In the genomic region with DNA sequence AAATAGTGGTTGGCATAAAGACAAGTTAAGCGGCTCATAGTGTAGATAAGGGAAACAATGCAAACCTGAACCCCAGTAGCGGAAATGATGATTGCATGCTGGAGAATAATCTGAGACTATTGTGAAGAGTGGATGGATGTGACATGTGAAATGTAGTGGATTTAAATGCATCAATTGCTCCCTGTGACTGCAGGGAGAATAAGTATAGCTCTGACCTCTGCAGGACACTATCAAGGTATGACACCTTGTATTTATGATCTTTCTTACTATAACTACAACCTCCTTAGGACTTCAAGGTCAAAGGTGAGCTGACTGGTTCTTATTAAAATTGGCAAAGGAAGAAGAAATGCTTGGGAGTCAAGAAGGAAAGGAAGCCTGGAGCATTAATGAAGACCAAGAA, we compare ENCODE assay signal across 28 cellular contexts.
"Had no signal": no experiment of that assay in that cellular context is flagged by ENCODE, and none has a peak within 500 bp of the region (broad histone marks: within the 10 kb centered on the region; RNA-seq: fewer than 3 reads in every experiment).

No MANE protein-coding gene starts in this region.

- H3K27ac ChIP-seq: stomach, suprapubic skin, testis, thoracic aorta, thyroid gland, tibial artery, tibial nerve, transverse colon, upper lobe of left lung, upper lobe of right lung, uterus, vagina had no signal

- H3K27me3 ChIP-seq: stomach, testis, thyroid gland, tibial artery, tibial nerve, transverse colon, upper lobe of left lung, upper lobe of right lung, uterus, vagina had no signal

- DNase-seq: stimulated activated CD4-positive, alpha-beta T cell treated with anti-CD3 and anti-CD28 coated beads, Interleukin-2, amount 100 ng/mL, for 24 hours; stimulated activated CD4-positive, alpha-beta T cell treated with anti-CD3 and anti-CD28 coated beads, Interleukin-2, amount 100 ng/mL, for 48 hours; stimulated activated CD4-positive, alpha-beta T cell treated with anti-CD3 and anti-CD28 coated beads, Interleukin-4, amount 100 ng/mL, for 1 hour; stimulated activated CD4-positive, alpha-beta T cell treated with anti-CD3 and anti-CD28 coated beads, Interleukin-4, amount 100 ng/mL, for 24 hours; stimulated activated CD4-positive, alpha-beta T cell treated with anti-CD3 and anti-CD28 coated beads, Interleukin-4, amount 100 ng/mL, for 4 hours; stimulated activated CD8-positive, alpha-beta memory T cell treated with anti-CD3 and anti-CD28 coated beads, Interleukin-4, amount 100 ng/mL, for 48 hours; stimulated activated naive B cell treated with anti-CD40 and anti-IgM and Interleukin-4, amounts not matched to agents 10 μg/mL and 1 μg/mL and 100 μg/mL, for 72 hours; stimulated activated naive CD4-positive, alpha-beta T cell; stimulated activated naive CD4-positive, alpha-beta T cell treated with Interleukin-2 at 50 U/mL for 16 hours; stimulated activated naive CD8-positive, alpha-beta T cell treated with anti-CD3 and anti-CD28 coated beads, Interleukin-15, amount 100 ng/mL, for 72 hours; stomach; substantia nigra; testis; thyroid gland; tibial artery; transverse colon; trophoblast cell; upper lobe of left lung; upper lobe of right lung; uterus had no signal

- H3K4me3 Mint-ChIP-seq: stimulated activated effector memory CD8-positive, alpha-beta T cell treated with anti-CD3 and anti-CD28 coated beads, Interleukin-12 subunit alpha, Interleukin-12 subunit beta, amount 100 ng/mL, for 72 hours; stimulated activated memory B cell treated with anti-CD40 and anti-IgM and Interleukin-4, amounts not matched to agents 10 μg/mL and 1 μg/mL and 100 μg/mL, for 72 hours; stimulated activated naive B cell treated with anti-CD40 and anti-IgM and Interleukin-4, amounts not matched to agents 10 μg/mL and 1 μg/mL and 100 μg/mL, for 72 hours; stimulated activated naive CD8-positive, alpha-beta T cell treated with anti-CD3 and anti-CD28 coated beads, Interleukin-15, amount 100 ng/mL, for 72 hours; stimulated activated naive CD8-positive, alpha-beta T cell treated with anti-CD3 and anti-CD28 coated beads, Interleukin-15, Interleukin-2, amounts not matched to agents 100 ng/mL and 50 ng/mL, for 24 hours; type B pancreatic cell had no signal

- ATAC-seq: stimulated activated effector memory CD8-positive, alpha-beta T cell treated with anti-CD3 and anti-CD28 coated beads, Interleukin-12 subunit alpha, Interleukin-12 subunit beta, amount 100 ng/mL, for 72 hours; stimulated activated memory B cell treated with anti-CD40 and anti-IgM and Interleukin-4, amounts not matched to agents 10 μg/mL and 1 μg/mL and 100 μg/mL, for 72 hours; stimulated activated naive B cell treated with anti-CD40 and anti-IgM and Interleukin-4, amounts not matched to agents 10 μg/mL and 1 μg/mL and 100 μg/mL, for 72 hours; stimulated activated naive CD8-positive, alpha-beta T cell treated with anti-CD3 and anti-CD28 coated beads, Interleukin-15, amount 100 ng/mL, for 72 hours; upper lobe of right lung had no signal

- H3K27ac Mint-ChIP-seq: stimulated activated effector memory CD8-positive, alpha-beta T cell treated with anti-CD3 and anti-CD28 coated beads, Interleukin-12 subunit alpha, Interleukin-12 subunit beta, amount 100 ng/mL, for 72 hours; stimulated activated memory B cell treated with anti-CD40 and anti-IgM and Interleukin-4, amounts not matched to agents 10 μg/mL and 1 μg/mL and 100 μg/mL, for 72 hours; stimulated activated naive B cell treated with anti-CD40 and anti-IgM and Interleukin-4, amounts not matched to agents 10 μg/mL and 1 μg/mL and 100 μg/mL, for 72 hours; stimulated activated naive CD8-positive, alpha-beta T cell treated with anti-CD3 and anti-CD28 coated beads, Interleukin-15, amount 100 ng/mL, for 72 hours; stimulated activated naive CD8-positive, alpha-beta T cell treated with anti-CD3 and anti-CD28 coated beads, Interleukin-15, Interleukin-2, amounts not matched to agents 100 ng/mL and 50 ng/mL, for 24 hours; type B pancreatic cell had no signal

- H3K4me3 ChIP-seq: stomach, suprapubic skin, testis, thoracic aorta, thyroid gland, tibial artery, tibial nerve, transverse colon, upper lobe of left lung, upper lobe of right lung, uterus, vagina had no signal

- H3K4me1 ChIP-seq: stomach, suprapubic skin, testis, thyroid gland, tibial artery, tibial nerve, transverse colon, upper lobe of left lung, upper lobe of right lung, uterus, vagina had no signal

- H3K9me3 ChIP-seq: stomach, suprapubic skin, testis, thoracic aorta, thyroid gland, tibial artery, tibial nerve, transverse colon, upper lobe of left lung, upper lobe of right lung, uterus, vagina had no signal

- H3K4me1 Mint-ChIP-seq: stimulated activated effector memory CD8-positive, alpha-beta T cell treated with anti-CD3 and anti-CD28 coated beads, Interleukin-12 subunit alpha, Interleukin-12 subunit beta, amount 100 ng/mL, for 72 hours; stimulated activated memory B cell treated with anti-CD40 and anti-IgM and Interleukin-4, amounts not matched to agents 10 μg/mL and 1 μg/mL and 100 μg/mL, for 72 hours; stimulated activated naive B cell treated with anti-CD40 and anti-IgM and Interleukin-4, amounts not matched to agents 10 μg/mL and 1 μg/mL and 100 μg/mL, for 72 hours; stimulated activated naive CD8-positive, alpha-beta T cell treated with anti-CD3 and anti-CD28 coated beads, Interleukin-15, amount 100 ng/mL, for 72 hours had no signal

- H3K36me3 ChIP-seq: stomach, suprapubic skin, thoracic aorta, thyroid gland, tibial artery, tibial nerve, transverse colon, upper lobe of left lung, upper lobe of right lung, uterus, vagina had no signal

- H3K36me3 Mint-ChIP-seq: stimulated activated effector memory CD8-positive, alpha-beta T cell treated with anti-CD3 and anti-CD28 coated beads, Interleukin-12 subunit alpha, Interleukin-12 subunit beta, amount 100 ng/mL, for 72 hours; stimulated activated memory B cell treated with anti-CD40 and anti-IgM and Interleukin-4, amounts not matched to agents 10 μg/mL and 1 μg/mL and 100 μg/mL, for 72 hours; stimulated activated naive B cell treated with anti-CD40 and anti-IgM and Interleukin-4, amounts not matched to agents 10 μg/mL and 1 μg/mL and 100 μg/mL, for 72 hours; type B pancreatic cell had no signal

- H3K9me3 Mint-ChIP-seq: stimulated activated naive CD8-positive, alpha-beta T cell treated with anti-CD3 and anti-CD28 coated beads, Interleukin-15, Interleukin-2, amounts not matched to agents 100 ng/mL and 50 ng/mL, for 24 hours had no signal
